In the genomic region with DNA sequence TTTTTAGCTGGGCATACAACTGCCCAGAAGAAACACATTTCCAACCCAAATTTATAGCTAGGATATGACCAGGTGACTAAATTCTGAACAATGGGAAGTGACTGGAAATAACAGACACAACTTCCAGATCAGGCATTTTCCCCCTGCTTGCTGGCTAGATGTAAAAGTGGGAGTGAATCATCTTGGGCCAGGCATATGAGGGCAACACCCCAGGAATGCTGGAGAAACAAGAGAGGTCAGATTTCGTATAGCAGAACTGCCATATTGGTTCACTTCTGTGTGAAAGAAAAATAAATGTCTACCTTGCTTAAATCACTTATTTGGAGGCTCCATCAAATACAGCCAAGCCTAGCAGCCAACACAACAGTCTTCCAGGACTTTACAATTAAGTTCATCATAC, we compare ENCODE assay signal across 16 cellular contexts. TPM values are rescaled to one million over a fixed set of nuclear protein-coding genes. Genes with fewer than 3 reads are reported as not detected.
DNase-seq lines count a peak whose midpoint lies in the region; ATAC-seq, FAIRE-seq and TF ChIP-seq lines count a peak whose summit lies in the region.
"Had no signal": no experiment of that assay in that cellular context is flagged by ENCODE, and none has a peak within 500 bp of the region (broad histone marks: within the 10 kb centered on the region; RNA-seq: fewer than 3 reads in every experiment).

No MANE protein-coding gene starts in this region.

- ATAC-seq in A549: peak in 1 of 2 experiments; percentile 48; a peak in 2 of 6 replicates
- ATAC-seq in HG03280 (IDR thresholded peaks at IDR 0.05; ENCODE audit: unreplicated experiment): no peak
- ATAC-seq in GM18502 (IDR thresholded peaks at IDR 0.05; ENCODE audit: poor library complexity, unreplicated experiment): no peak

- H3K4me3 ChIP-seq in A549 (no peak overlapping the region), foreskin fibroblast (ENCODE audit: low read depth in 1 of 2, low read length in 2 of 2) (no peak overlapping the region)
- H3K4me3 ChIP-seq: spleen had no signal

- no peak for TF ChIP-seq RAD21 in A549 (conservative IDR thresholded peaks at IDR 0.05 in 1 of 2, IDR thresholded peaks at IDR 0.05 in 1 of 2)

- CTCF ChIA-PET in A549 (lab: Yijun Ruan, JAX): no interaction called here

- H3K9me3 ChIP-seq in A549: no peaks in the 10 kb centered on the region
- H3K9me3 ChIP-seq: spleen had no signal

- DNase-seq in A549 (ENCODE audit: low read depth in 1 of 2, low spot score in 1 of 2) (peak in 1 of 2 experiments; percentile 38), HT1080 (ENCODE audit: low read depth) (peak; percentile 79), astrocyte of the hippocampus (ENCODE audit: low read depth, low spot score) (peak; percentile 74), foreskin fibroblast (peak; percentile 81 to 91)
- DNase-seq in stimulated activated CD4-positive, alpha-beta T cell treated with anti-CD3 and anti-CD28 coated beads, Interleukin-4, amount 100 ng/mL, for 1 hour: no peak
- DNase-seq in stimulated activated CD4-positive, alpha-beta T cell treated with anti-CD3 and anti-CD28 coated beads, Interleukin-2, amount 100 ng/mL, for 24 hours: no peak
- DNase-seq: activated CD4-positive, alpha-beta memory T cell treated with anti-CD3 and anti-CD28 coated beads, Interleukin-2, amount 10 ng/mL, durations not matched to agents 7 days and 5 days; activated effector memory CD4-positive, alpha-beta T cell treated with anti-CD3 and anti-CD28 coated beads, Interleukin-2, amount 50 U/mL, for 16 hours; central memory CD4-positive, alpha-beta T cell; DMS79 treated with DMSO at 0.1 percent for 48 hours; islet precursor cell; nephron progenitor cell; spleen had no signal

- TF ChIP-seq EP300 in A549 (IDR thresholded peaks at IDR 0.05): no peak

- H3K27ac ChIP-seq in A549: peak overlapping the region in 1 of 2 experiments; percentile 62; a peak in 3 of 6 replicates
- H3K27ac ChIP-seq: spleen had no signal

- peak overlapping the region; percentile 24 for H3K4me2 ChIP-seq in A549

- 0% methylated on average over 1 of the region's 1 CpG for WGBS in A549 (ENCODE audit: missing lambda C conversion rate)

- peaks cover 48% of the 10 kb centered on the region for H3K4me1 ChIP-seq in A549

- TF ChIP-seq CTCF in A549 (IDR thresholded peaks at IDR 0.05) (no peak), foreskin fibroblast (IDR thresholded peaks at IDR 0.05; ENCODE audit: low read depth, low read length) (no peak)

- FAIRE-seq in A549 (lab: Jason Lieb, UNC): no peak
- FAIRE-seq: A204.1 had no signal

- POLR2A ChIA-PET in A549 (lab: Yijun Ruan, JAX): no interaction called here

- no peak for TF ChIP-seq POLR2A in A549 (IDR thresholded peaks at IDR 0.05; ENCODE audit: low read length)

TF ChIP-seq in A549, 52 proteins besides CTCF, POLR2A, EP300 and RAD21:
- TF ChIP-seq RNF2 (IDR thresholded peaks at IDR 0.05; ENCODE audit: borderline replicate concordance, low read depth): no peak
- TF ChIP-seq MAFK (IDR thresholded peaks at IDR 0.05; ENCODE audit: partially characterized antibody): peak; percentile 29
TF ChIP-seq in A549: peak in this region for 1.

RNA-seq across cellular contexts. Expression of gene ATL3, which starts 7.4 kb away (rescaled TPM):
- 45.4 and 50.8 TPM in 2 replicates for polyA plus RNA-seq in A549 (2011; rRNA removed)
- polyA plus RNA-seq in A549 (2012; cell fraction: cytosol; rRNA removed): 14.1 and 20.3 TPM in 2 replicates
- 13.2 and 16.5 TPM in 2 replicates for polyA plus RNA-seq in A549 (2012; cell fraction: nucleus; rRNA removed)
- polyA plus RNA-seq in A549 (2017; fragmentation: RNase III; extraction: RNeasy Plus Mini Kit Qiagen cat#74134 plus additional on column Dnase treatment): 26.0 to 26.9 TPM (median 26.3 TPM) in 3 replicates
- polyA minus RNA-seq in A549 (2011; rRNA and poly(A)+ RNA removed): 58.7 and 60.9 TPM in 2 replicates
- 17.6 and 21.1 TPM in 2 replicates for total RNA-seq in HT1080 (2014; rRNA removed; shearing (Covaris generic))
- polyA plus RNA-seq in HT1080 (2015; cell fraction: cytosol; rRNA removed): 19.2 and 22.9 TPM in 2 replicates
- 24.1 and 28.1 TPM in 2 replicates for polyA plus RNA-seq in HT1080 (2015; cell fraction: nucleus; rRNA removed)

RNA-seq across cellular contexts. Expression of gene RTN3, which starts 17.5 kb away (rescaled TPM):
- polyA plus RNA-seq in A549 (2011; rRNA removed) (167 and 196 TPM in 2 replicates), A549 (2017; fragmentation: RNase III; extraction: RNeasy Plus Mini Kit Qiagen cat#74134 plus additional on column Dnase treatment) (101 to 108 TPM (median 108 TPM) in 3 replicates)
- 42.7 and 53.8 TPM in 2 replicates for polyA plus RNA-seq in A549 (2012; cell fraction: cytosol; rRNA removed)
- 43.7 and 53.4 TPM in 2 replicates for polyA plus RNA-seq in A549 (2012; cell fraction: nucleus; rRNA removed)
- 108 and 114 TPM in 2 replicates for polyA minus RNA-seq in A549 (2011; rRNA and poly(A)+ RNA removed)
- total RNA-seq in HT1080 (2014; rRNA removed; shearing (Covaris generic)): 37.1 and 53.6 TPM in 2 replicates
- 99.8 and 110 TPM in 2 replicates for polyA plus RNA-seq in HT1080 (2015; cell fraction: cytosol; rRNA removed)
- polyA plus RNA-seq in HT1080 (2015; cell fraction: nucleus; rRNA removed): 83.9 and 88.2 TPM in 2 replicates

RNA-seq across cellular contexts. Expression of gene PLAAT3, which starts 49.6 kb away (rescaled TPM):
- polyA plus RNA-seq in A549 (2011; rRNA removed) (65.2 and 71.1 TPM in 2 replicates), A549 (2017; fragmentation: RNase III; extraction: RNeasy Plus Mini Kit Qiagen cat#74134 plus additional on column Dnase treatment) (39.5 to 40.7 TPM (median 40.1 TPM) in 3 replicates)
- polyA plus RNA-seq in A549 (2012; cell fraction: cytosol; rRNA removed): 95.5 and 108 TPM in 2 replicates
- 50.2 and 51.9 TPM in 2 replicates for polyA plus RNA-seq in A549 (2012; cell fraction: nucleus; rRNA removed)
- 89.2 and 142 TPM in 2 replicates for polyA minus RNA-seq in A549 (2011; rRNA and poly(A)+ RNA removed)
- 27.8 and 28.6 TPM in 2 replicates for total RNA-seq in HT1080 (2014; rRNA removed; shearing (Covaris generic))
- 40.9 and 46.7 TPM in 2 replicates for polyA plus RNA-seq in HT1080 (2015; cell fraction: cytosol; rRNA removed)
- 20.8 and 21.2 TPM in 2 replicates for polyA plus RNA-seq in HT1080 (2015; cell fraction: nucleus; rRNA removed)

Comparison
In these comparisons a context has a peak if more than half of its experiments do, and no peak if none do; other contexts are left out.
1. DNase-seq: peak in HT1080 (single experiment), astrocyte of the hippocampus (single experiment) and foreskin fibroblast (2 of 2); none in stimulated activated CD4-positive, alpha-beta T cell treated with anti-CD3 and anti-CD28 coated beads, Interleukin-4, amount 100 ng/mL, for 1 hour (single experiment) and stimulated activated CD4-positive, alpha-beta T cell treated with anti-CD3 and anti-CD28 coated beads, Interleukin-2, amount 100 ng/mL, for 24 hours (0 of 2).